ENCODE assay signal across 15 cellular contexts in genomic region chr11:12245091-12245490, GRCh38.
DNase-seq lines count a peak whose midpoint lies in the region; ATAC-seq and TF ChIP-seq lines count a peak whose summit lies in the region.
"Had no signal": no experiment of that assay in that cellular context is flagged by ENCODE, and none has a peak within 500 bp of the region (broad histone marks: within the 10 kb centered on the region; RNA-seq: fewer than 3 reads in every experiment).

No MANE protein-coding gene starts in this region.

- H3K79me1 ChIP-seq in IMR-90 (ENCODE audit: low read depth in 1 of 2, low read length in 2 of 2) = peaks cover 29 to 97% of the 10 kb centered on the region in 2 experiments

- peaks cover 57% of the 10 kb centered on the region for H3K36me3 ChIP-seq in IMR-90 (ENCODE audit: control insufficient read depth, insufficient read depth, low read length)
- H3K36me3 ChIP-seq in naive thymus-derived CD4-positive, alpha-beta T cell (ENCODE audit: control insufficient read depth in 2 of 3, insufficient read depth in 3 of 3, low read length in 3 of 3) = no peaks in the 10 kb centered on the region

- no peak overlapping the region for H3K14ac ChIP-seq in IMR-90 (replicated peaks; ENCODE audit: low read depth, low read length)

- dilution Hi-C loops in IMR-90 (cut with HindIII; ENCODE audit: low sequenced_read_pairs, unreplicated experiment) = no loop called here

- H2BK20ac ChIP-seq in IMR-90 (ENCODE audit: low read depth, low read length) = no peak overlapping the region

- H3K4me1 ChIP-seq in IMR-90 (ENCODE audit: control insufficient read depth, insufficient read depth, low read length) = peaks cover 4% of the 10 kb centered on the region; the same call in 1 of the 2 replicates
- peaks cover 0 to 18% of the 10 kb centered on the region in 2 donors for H3K4me1 ChIP-seq in naive thymus-derived CD4-positive, alpha-beta T cell (ENCODE audit: control insufficient read depth in 2 of 2, insufficient read depth in 2 of 2, low read length in 2 of 2)

- no peak for DNase-seq in IMR-90
- no peak for DNase-seq in RWPE1 (ENCODE audit: low spot score)
- peak; percentile 62 for DNase-seq in Right ventricle myocardium superior
- peak; percentile 12 for DNase-seq in superior temporal gyrus (ENCODE audit: extremely low spot score)
- no peak for DNase-seq in naive thymus-derived CD4-positive, alpha-beta T cell
- DNase-seq in HUDEP-2 (lab: John Stamatoyannopoulos, UW; ENCODE audit: unreplicated experiment in 76 of 76) = no peak
- no peak for DNase-seq in NCI-H1092 treated with DMSO at 0.1 percent for 48 hours (lab: John Stamatoyannopoulos, UW)
- DNase-seq: left colon; midbrain; NCI-H1417 treated with DMSO at 0.1 percent for 48 hours; NK-92 treated with Interleukin-12 subunit alpha and Interleukin-12 subunit beta, amount 100 ng/mL, for 24 hours; stimulated activated CD4-positive, alpha-beta T cell treated with anti-CD3 and anti-CD28 coated beads, Interleukin-15, amount 100 ng/mL, for 24 hours; stimulated activated naive B cell treated with anti-CD40 and anti-IgM and Interleukin-4, amounts not matched to agents 10 μg/mL and 1 μg/mL and 100 μg/mL, for 72 hours had no signal

- no peak overlapping the region for H2BK120ac ChIP-seq in IMR-90 (ENCODE audit: low read depth, low read length)

- H2AFZ ChIP-seq in IMR-90 (replicated peaks; ENCODE audit: low read length, poor library complexity) = no peak overlapping the region

- H3K4me2 ChIP-seq in IMR-90 (ENCODE audit: low read depth, low read length) = no peak overlapping the region

- no peak overlapping the region for H3K9ac ChIP-seq in IMR-90 (ENCODE audit: low read depth, low read length)

- H4K8ac ChIP-seq in IMR-90 (ENCODE audit: low read depth in 2 of 2, low read length in 2 of 2) = no peak overlapping the region

- no peak overlapping the region for H3K23ac ChIP-seq in IMR-90 (ENCODE audit: low read depth, low read length)

- peaks cover 39% of the 10 kb centered on the region for H3K9me1 ChIP-seq in IMR-90 (ENCODE audit: insufficient read depth, low read length)

- H3K4me3 Mint-ChIP-seq in naive thymus-derived CD4-positive, alpha-beta T cell = no peak overlapping the region
- H3K4me3 Mint-ChIP-seq: activated naive CD4-positive, alpha-beta T cell treated with anti-CD3 and anti-CD28 coated beads, Interleukin-2, amount 50 U/mL, for 24 hours; neural crest cell; stimulated activated naive B cell treated with anti-CD40 and anti-IgM and Interleukin-4, amounts not matched to agents 10 μg/mL and 1 μg/mL and 100 μg/mL, for 72 hours had no signal

- no peak overlapping the region for H2BK15ac ChIP-seq in IMR-90 (ENCODE audit: low read depth, low read length)

- CTCF ChIA-PET in IMR-90 (lab: Yijun Ruan, JAX) (no interaction called here), RWPE1 (lab: Yijun Ruan, JAX) (interaction anchor here (0.5 kb wide), 2 partner anchors 24 to 111 kb away, joined by 3 to 4 read pairs; no protein-coding TSS in a partner anchor)
- CTCF ChIA-PET in naive thymus-derived CD4-positive, alpha-beta T cell (lab: Charles Lee) = interaction anchor here (1.6 kb wide), 1 partner anchor 8 kb away, joined by 4 read pairs; no protein-coding TSS in a partner anchor

- H3K27me3 Mint-ChIP-seq in naive thymus-derived CD4-positive, alpha-beta T cell = no peaks in the 10 kb centered on the region
- H3K27me3 Mint-ChIP-seq: activated naive CD4-positive, alpha-beta T cell treated with anti-CD3 and anti-CD28 coated beads, Interleukin-2, amount 50 U/mL, for 24 hours had no signal

- H3K18ac ChIP-seq in IMR-90 (ENCODE audit: low read depth, low read length) = no peak overlapping the region

- no peak for TF ChIP-seq POLR2A in IMR-90 (IDR thresholded peaks at IDR 0.05; ENCODE audit: low read depth, low read length)

- no peak overlapping the region for H3K56ac ChIP-seq in IMR-90 (ENCODE audit: extremely low read depth, insufficient read depth, low read length)

- no peaks in the 10 kb centered on the region for H3K27me3 ChIP-seq in IMR-90 (ENCODE audit: control insufficient read depth, insufficient read depth, low read length)
- H3K27me3 ChIP-seq in naive thymus-derived CD4-positive, alpha-beta T cell (ENCODE audit: control insufficient read depth in 2 of 2, insufficient read depth in 2 of 2, low read length in 2 of 2) = no peaks in the 10 kb centered on the region

- no peak overlapping the region for H3K4ac ChIP-seq in IMR-90 (ENCODE audit: low read depth, low read length)

- intact Hi-C loops in IMR-90 (cut with micrococcal nuclease) = no loop called here
- intact Hi-C loops in Right ventricle myocardium superior (cut with DNase I) = no loop called here
- intact Hi-C loops in naive thymus-derived CD4-positive, alpha-beta T cell (cut with micrococcal nuclease) = no loop called here

- no peak overlapping the region for H2BK5ac ChIP-seq in IMR-90 (ENCODE audit: low read depth, low read length, poor library complexity, severe bottlenecking)

- H3K9me3 Mint-ChIP-seq in naive thymus-derived CD4-positive, alpha-beta T cell = no peaks in the 10 kb centered on the region
- H3K9me3 Mint-ChIP-seq: activated naive CD4-positive, alpha-beta T cell treated with anti-CD3 and anti-CD28 coated beads, Interleukin-2, amount 50 U/mL, for 24 hours; neural crest cell; stimulated activated naive B cell treated with anti-CD40 and anti-IgM and Interleukin-4, amounts not matched to agents 10 μg/mL and 1 μg/mL and 100 μg/mL, for 72 hours had no signal

- no peak for TF ChIP-seq RAD21 in IMR-90 (IDR thresholded peaks at IDR 0.05; ENCODE audit: low read length)

- no peak overlapping the region for H3K27ac Mint-ChIP-seq in naive thymus-derived CD4-positive, alpha-beta T cell
- H3K27ac Mint-ChIP-seq: activated naive CD4-positive, alpha-beta T cell treated with anti-CD3 and anti-CD28 coated beads, Interleukin-2, amount 50 U/mL, for 24 hours; stimulated activated naive B cell treated with anti-CD40 and anti-IgM and Interleukin-4, amounts not matched to agents 10 μg/mL and 1 μg/mL and 100 μg/mL, for 72 hours had no signal

- WGBS in IMR-90 (ENCODE audit: extremely low coverage in 2 of 2, insufficient read length in 1 of 2), 2 experiments = no CpG with 5 or more reads among the region's 6 CpGs

- in situ Hi-C loops in IMR-90 (cut with MboI; ENCODE audit: low sequenced_read_pairs) = no loop called here

- H3K4me1 Mint-ChIP-seq in naive thymus-derived CD4-positive, alpha-beta T cell = peaks cover 10 to 32% (median 30%) of the 10 kb centered on the region in 7 donors

- H4K91ac ChIP-seq in IMR-90 (ENCODE audit: insufficient read depth, low read depth, low read length) = no peak overlapping the region

- no peak overlapping the region for H4K5ac ChIP-seq in IMR-90 (ENCODE audit: low read depth, low read length)

- no peaks in the 10 kb centered on the region for H4K20me1 ChIP-seq in IMR-90 (ENCODE audit: insufficient read depth, low read length)

- H2AK9ac ChIP-seq in IMR-90 (replicated peaks; ENCODE audit: low read depth, low read length, poor library complexity) = no peak overlapping the region

- peak overlapping the region; percentile 20; the same call in 1 of the 2 replicates for H2AK5ac ChIP-seq in IMR-90 (ENCODE audit: low read depth, low read length)

- H3K36me3 Mint-ChIP-seq in naive thymus-derived CD4-positive, alpha-beta T cell = peaks cover 0 to 12% (median 0%) of the 10 kb centered on the region in 5 donors
- H3K36me3 Mint-ChIP-seq: stimulated activated naive B cell treated with anti-CD40 and anti-IgM and Interleukin-4, amounts not matched to agents 10 μg/mL and 1 μg/mL and 100 μg/mL, for 72 hours had no signal

- H3K4me3 ChIP-seq in IMR-90 (ENCODE audit: insufficient read depth, low read depth, low read length) = no peak overlapping the region
- no peak overlapping the region for H3K4me3 ChIP-seq in naive thymus-derived CD4-positive, alpha-beta T cell (ENCODE audit: low read length)

- POLR2A ChIA-PET in IMR-90 (lab: Charles Lee; ENCODE audit: unreplicated experiment) = no interaction called here
- POLR2A ChIA-PET in RWPE1 (lab: Yijun Ruan, JAX; ENCODE audit: low non-redundant PET) = no interaction called here
- POLR2A ChIA-PET in naive thymus-derived CD4-positive, alpha-beta T cell (lab: Charles Lee) = no interaction called here

- ATAC-seq in IMR-90 (ENCODE audit: low read depth) (no peak), Right ventricle myocardium superior (ENCODE audit: poor library complexity) (no peak)
- no peak for ATAC-seq in naive thymus-derived CD4-positive, alpha-beta T cell
- ATAC-seq: left colon; stimulated activated naive B cell treated with anti-CD40 and anti-IgM and Interleukin-4, amounts not matched to agents 10 μg/mL and 1 μg/mL and 100 μg/mL, for 72 hours had no signal

- no peak overlapping the region for H3K27ac ChIP-seq in IMR-90 (ENCODE audit: insufficient read depth, low read length)
- peak overlapping the region; percentile 50 for H3K27ac ChIP-seq in RWPE1
- H3K27ac ChIP-seq in naive thymus-derived CD4-positive, alpha-beta T cell (ENCODE audit: low read depth, low read length) = no peak overlapping the region

- TF ChIP-seq CTCF in IMR-90 (conservative IDR thresholded peaks at IDR 0.05; ENCODE audit: low read depth, low read length) (no peak), RWPE1 (conservative IDR thresholded peaks at IDR 0.05; ENCODE audit: low read depth) (no peak)

- no peaks in the 10 kb centered on the region for H3K9me3 ChIP-seq in IMR-90 (ENCODE audit: control insufficient read depth, insufficient read depth, low read length)
- H3K9me3 ChIP-seq in naive thymus-derived CD4-positive, alpha-beta T cell (ENCODE audit: control insufficient read depth in 2 of 3, low read length in 3 of 3) = no peaks in the 10 kb centered on the region

- no TSS peak for BruUV-seq in IMR-90 (replicated peaks; lab: Mats Ljungman, UMichigan)

TF ChIP-seq in IMR-90, 13 proteins besides CTCF, POLR2A, EP300 and RAD21:
- TF ChIP-seq RCOR1 (IDR thresholded peaks at IDR 0.05; ENCODE audit: insufficient replicate concordance, low read length) = no peak
- TF ChIP-seq CEBPB (IDR thresholded peaks at IDR 0.05; ENCODE audit: low read depth, low read length) = no peak
- TF ChIP-seq MAFK (IDR thresholded peaks at IDR 0.05; ENCODE audit: low read depth, low read length) = no peak
- no peak for TF ChIP-seq ELK1 (IDR thresholded peaks at IDR 0.05; ENCODE audit: borderline replicate concordance, low read depth, low read length)
- no peak for TF ChIP-seq RFX5 (IDR thresholded peaks at IDR 0.05; ENCODE audit: low read depth, low read length)

Comparison
In these comparisons a context has a peak if more than half of its experiments do, and no peak if none do; other contexts are left out.
1. DNase-seq: peak in Right ventricle myocardium superior (single experiment) and superior temporal gyrus (single experiment); none in IMR-90 (single experiment), RWPE1 (single experiment), naive thymus-derived CD4-positive, alpha-beta T cell (0 of 9), HUDEP-2 (0 of 76) and NCI-H1092 treated with DMSO at 0.1 percent for 48 hours (single experiment).